Comparison of ENCODE assay signal across 8 cellular contexts in genomic region chr3:143644370-143645089, GRCh38.
A peak's percentile ranks its signal among the peaks of the same experiment; 100 is the strongest.
DNase-seq lines count a peak whose midpoint lies in the region; ATAC-seq and TF ChIP-seq lines count a peak whose summit lies in the region.

No MANE protein-coding gene starts in this region.

- H3K4me3 Mint-ChIP-seq in endothelial cell (ENCODE audit: unreplicated experiment), result no peak overlapping the region

- H3K36me3 Mint-ChIP-seq in endothelial cell (ENCODE audit: low read depth, unreplicated experiment), result no peaks in the 10 kb centered on the region

- no peak overlapping the region for H3K4me3 ChIP-seq in GM06990 (replicated peaks; ENCODE audit: low read depth, low read length)
- no peak overlapping the region for H3K4me3 ChIP-seq in mesodermal cell (ENCODE audit: extremely low read depth, insufficient read depth, low read length, poor library complexity, severe bottlenecking)

- no peak overlapping the region for H3K27ac Mint-ChIP-seq in endothelial cell (ENCODE audit: unreplicated experiment)

- no peak for ATAC-seq in GM21447 (IDR thresholded peaks at IDR 0.05; ENCODE audit: unreplicated experiment)

- H3K36me3 ChIP-seq in GM06990 (ENCODE audit: control insufficient read depth, insufficient read depth, low read length) (no peaks in the 10 kb centered on the region), mesodermal cell (ENCODE audit: control insufficient read depth, insufficient read depth, low read length) (no peaks in the 10 kb centered on the region)

- CTCF ChIA-PET in RWPE1 (lab: Yijun Ruan, JAX), result interaction anchor here (0.5 to 1.4 kb wide), 11 partner anchors 30 to 1433 kb away, joined by 3 to 9 read pairs (median 6); no protein-coding TSS in a partner anchor

- DNase-seq in ACHN, result peak; percentile 63
- DNase-seq in GM06990 (ENCODE audit: extremely low read depth, insufficient read length), result peak; percentile 14
- peak; percentile 68 to 69 for DNase-seq in Kasumi-1 (lab: John Stamatoyannopoulos, UW)
- DNase-seq in RWPE1 (ENCODE audit: low spot score), result peak; percentile 73
- DNase-seq in endothelial cell (ENCODE audit: low spot score), result peak; percentile 65
- DNase-seq in SKM-1 (lab: John Stamatoyannopoulos, UW; ENCODE audit: unreplicated experiment), result no peak

- no peaks in the 10 kb centered on the region for H3K9me3 ChIP-seq in mesodermal cell (ENCODE audit: control insufficient read depth, low read length)

- H3K27me3 Mint-ChIP-seq in endothelial cell (ENCODE audit: unreplicated experiment), result no peaks in the 10 kb centered on the region

- no peaks in the 10 kb centered on the region for H3K9me3 Mint-ChIP-seq in endothelial cell (ENCODE audit: unreplicated experiment)

- H3K27ac ChIP-seq in RWPE1, result no peak overlapping the region
- peak overlapping the region; percentile 31 for H3K27ac ChIP-seq in mesodermal cell (ENCODE audit: low read depth, low read length, severe bottlenecking)

- H3K4me1 ChIP-seq in mesodermal cell (ENCODE audit: control insufficient read depth, insufficient read depth, low read length, poor library complexity, severe bottlenecking), result peaks cover 4% of the 10 kb centered on the region

- in situ Hi-C loops in ACHN (cut with HindIII; ENCODE audit: low pct_ligation_motif_present, low pct_unique_long_range_greater_than_20kb, low sequenced_read_pairs), result no loop called here

- H3K4me1 Mint-ChIP-seq in endothelial cell (ENCODE audit: unreplicated experiment), result peaks cover 4% of the 10 kb centered on the region

- TF ChIP-seq CTCF in GM06990 (IDR thresholded peaks at IDR 0.05; ENCODE audit: insufficient read depth, low read length, poor library complexity, severe bottlenecking), result peak; percentile 55
- TF ChIP-seq CTCF in RWPE1 (conservative IDR thresholded peaks at IDR 0.05; ENCODE audit: low read depth), result peak; percentile 46
- TF ChIP-seq CTCF in endothelial cell (IDR thresholded peaks at IDR 0.05; ENCODE audit: unreplicated experiment), result peak; percentile 59

- 69 to 77% methylated on average over 4 of the region's 4 CpGs for WGBS in mesodermal cell (ENCODE audit: insufficient coverage in 2 of 2), 2 experiments

- H3K27me3 ChIP-seq in GM06990 (replicated peaks; ENCODE audit: control insufficient read depth, insufficient read depth, low read length), result no peaks in the 10 kb centered on the region

- POLR2A ChIA-PET in RWPE1 (lab: Yijun Ruan, JAX; ENCODE audit: low non-redundant PET), result no interaction called here
